2 cellular contexts compared by ENCODE assay signal in genomic region chr5:7317751-7318150, GRCh38.
TF ChIP-seq lines count a peak whose summit lies in the region.

No MANE protein-coding gene starts in this region.

TF ChIP-seq in GM23338, 12 proteins besides CTCF, POLR2A, EP300 and RAD21:
- TF ChIP-seq ZNF462 (CRISPR knock-in tag; IDR thresholded peaks at IDR 0.05) (no peak), POLR2AphosphoS5 (IDR thresholded peaks at IDR 0.05; ENCODE audit: low read depth) (no peak), NANOG (IDR thresholded peaks at IDR 0.05; ENCODE audit: borderline replicate concordance) (no peak), EZH2 (IDR thresholded peaks at IDR 0.05; ENCODE audit: low read depth, unreplicated experiment) (no peak), EZH2phosphoT487 (IDR thresholded peaks at IDR 0.05; ENCODE audit: unreplicated experiment) (no peak), REST (IDR thresholded peaks at IDR 0.05; ENCODE audit: unreplicated experiment) (no peak), ZNF331 (CRISPR knock-in tag; IDR thresholded peaks at IDR 0.05; ENCODE audit: low read depth) (no peak), STAT1 (IDR thresholded peaks at IDR 0.05; ENCODE audit: unreplicated experiment) (no peak), ZNF114 (CRISPR knock-in tag; IDR thresholded peaks at IDR 0.05) (no peak), CREB1 (CRISPR knock-in tag; IDR thresholded peaks at IDR 0.05; ENCODE audit: low read depth) (no peak), JUNB (IDR thresholded peaks at IDR 0.05; ENCODE audit: unreplicated experiment) (no peak)
- TF ChIP-seq, protein P1, sequence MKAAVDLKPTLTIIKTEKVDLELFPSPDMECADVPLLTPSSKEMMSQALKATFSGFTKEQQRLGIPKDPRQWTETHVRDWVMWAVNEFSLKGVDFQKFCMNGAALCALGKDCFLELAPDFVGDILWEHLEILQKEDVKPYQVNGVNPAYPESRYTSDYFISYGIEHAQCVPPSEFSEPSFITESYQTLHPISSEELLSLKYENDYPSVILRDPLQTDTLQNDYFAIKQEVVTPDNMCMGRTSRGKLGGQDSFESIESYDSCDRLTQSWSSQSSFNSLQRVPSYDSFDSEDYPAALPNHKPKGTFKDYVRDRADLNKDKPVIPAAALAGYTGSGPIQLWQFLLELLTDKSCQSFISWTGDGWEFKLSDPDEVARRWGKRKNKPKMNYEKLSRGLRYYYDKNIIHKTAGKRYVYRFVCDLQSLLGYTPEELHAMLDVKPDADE (IDR thresholded peaks at IDR 0.05): no peak

TF ChIP-seq in H1, 55 proteins besides CTCF, POLR2A, EP300 and RAD21 (continued from another document):
- TF ChIP-seq FOSL1 (IDR thresholded peaks at IDR 0.05; ENCODE audit: insufficient read depth, low read depth, low read length) (no peak), JUND (IDR thresholded peaks at IDR 0.05; ENCODE audit: low read length) (no peak), SRF (IDR thresholded peaks at IDR 0.05; ENCODE audit: low read depth, low read length) (no peak), MAFK (IDR thresholded peaks at IDR 0.05; ENCODE audit: low read depth, low read length) (no peak), EGR1 (IDR thresholded peaks at IDR 0.05; ENCODE audit: borderline replicate concordance, low read depth, low read length) (no peak), GABPA (IDR thresholded peaks at IDR 0.05; ENCODE audit: borderline replicate concordance, insufficient read depth, low read length) (no peak), POU5F1 (IDR thresholded peaks at IDR 0.05; ENCODE audit: low read depth, low read length) (no peak), TAF1 (IDR thresholded peaks at IDR 0.05; ENCODE audit: low read depth, low read length) (no peak), KDM5A (IDR thresholded peaks at IDR 0.05; ENCODE audit: low read length) (no peak), SUZ12 (IDR thresholded peaks at IDR 0.05; ENCODE audit: low read length) (no peak), RXRA (IDR thresholded peaks at IDR 0.05; ENCODE audit: insufficient read depth, low read depth, low read length) (no peak), POLR2AphosphoS5 (IDR thresholded peaks at IDR 0.05; ENCODE audit: low read depth, low read length) (no peak)
- TF ChIP-seq, protein P2, sequence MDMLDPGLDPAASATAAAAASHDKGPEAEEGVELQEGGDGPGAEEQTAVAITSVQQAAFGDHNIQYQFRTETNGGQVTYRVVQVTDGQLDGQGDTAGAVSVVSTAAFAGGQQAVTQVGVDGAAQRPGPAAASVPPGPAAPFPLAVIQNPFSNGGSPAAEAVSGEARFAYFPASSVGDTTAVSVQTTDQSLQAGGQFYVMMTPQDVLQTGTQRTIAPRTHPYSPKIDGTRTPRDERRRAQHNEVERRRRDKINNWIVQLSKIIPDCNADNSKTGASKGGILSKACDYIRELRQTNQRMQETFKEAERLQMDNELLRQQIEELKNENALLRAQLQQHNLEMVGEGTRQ (IDR thresholded peaks at IDR 0.05; ENCODE audit: low read length): no peak
TF ChIP-seq in H1: peak in this region for 0.
